ENCODE assay signal across 26 cellular contexts in genomic region chr15:83320404-83320803, GRCh38. TPM values are rescaled to one million over a fixed set of nuclear protein-coding genes. Genes with fewer than 3 reads are reported as not detected.
A peak's percentile ranks its signal among the peaks of the same experiment; 100 is the strongest.
DNase-seq lines count a peak whose midpoint lies in the region; ATAC-seq, FAIRE-seq and TF ChIP-seq lines count a peak whose summit lies in the region.
"Had no signal": no experiment of that assay in that cellular context is flagged by ENCODE, and none has a peak within 500 bp of the region (broad histone marks: within the 10 kb centered on the region; RNA-seq: fewer than 3 reads in every experiment).

No MANE protein-coding gene starts in this region.

- peak overlapping the region; percentile 39 for H3K4me2 ChIP-seq in A549
- H3K4me2 ChIP-seq: BLaER1 had no signal

- peaks cover 37% of the 10 kb centered on the region for H3K4me1 Mint-ChIP-seq in osteocyte (ENCODE audit: unreplicated experiment)
- H3K4me1 Mint-ChIP-seq: activated CD4-positive, alpha-beta T cell treated with anti-CD3 and anti-CD28 coated beads for 36 hours; activated naive CD8-positive, alpha-beta T cell treated with anti-CD3 and anti-CD28 coated beads, Interleukin-2, amount 10 ng/mL, durations not matched to agents 7 days and 5 days; T-cell had no signal

- DNase-seq in A549 (ENCODE audit: low read depth in 1 of 2, low spot score in 1 of 2) (peak in 1 of 2 experiments; percentile 42), HTR-8/SVneo (ENCODE audit: insufficient read length, low spot score) (no peak), bronchial epithelial cell (ENCODE audit: low read depth) (peak; percentile 67), glomerular visceral epithelial cell (ENCODE audit: extremely low spot score) (peak; percentile 66), osteocyte (ENCODE audit: extremely low spot score, unreplicated experiment) (no peak)
- DNase-seq: activated CD4-positive, alpha-beta T cell treated with anti-CD3 and anti-CD28 coated beads for 36 hours; activated naive CD8-positive, alpha-beta T cell treated with anti-CD3 and anti-CD28 coated beads, Interleukin-2, amount 10 ng/mL, durations not matched to agents 7 days and 5 days; glutamatergic neuron; KBM-7; left lung; NCI-H1930; NCI-H2227 treated with DMSO at 0.1 percent for 48 hours; occipital lobe; right cardiac atrium; SIG-M5; stimulated activated CD4-positive, alpha-beta T cell treated with anti-CD3 and anti-CD28 coated beads, Interleukin-15, amount 100 ng/mL, for 24 hours; substantia nigra; T-cell; uterus had no signal

- H3K9me3 ChIP-seq in A549: no peaks in the 10 kb centered on the region
- H3K9me3 ChIP-seq: BLaER1, left lung, uterus had no signal

- CTCF ChIA-PET in A549 (lab: Yijun Ruan, JAX): interaction anchor here (3.2 kb wide), 1 partner anchor 72 kb away, joined by 13 read pairs; no protein-coding TSS in a partner anchor

- WGBS in A549 (ENCODE audit: missing lambda C conversion rate): 58% methylated on average over 4 of the region's 4 CpGs

- no peak overlapping the region for H3K4me3 Mint-ChIP-seq in osteocyte (ENCODE audit: unreplicated experiment)
- H3K4me3 Mint-ChIP-seq: activated CD4-positive, alpha-beta T cell treated with anti-CD3 and anti-CD28 coated beads for 36 hours; activated naive CD8-positive, alpha-beta T cell treated with anti-CD3 and anti-CD28 coated beads, Interleukin-2, amount 10 ng/mL, durations not matched to agents 7 days and 5 days; HFFc6; T-cell had no signal

- no peaks in the 10 kb centered on the region for H3K36me3 Mint-ChIP-seq in osteocyte (ENCODE audit: unreplicated experiment)
- H3K36me3 Mint-ChIP-seq: activated naive CD8-positive, alpha-beta T cell treated with anti-CD3 and anti-CD28 coated beads, Interleukin-2, amount 10 ng/mL, durations not matched to agents 7 days and 5 days; T-cell had no signal

- H3K4me1 ChIP-seq in A549: peaks cover 34% of the 10 kb centered on the region
- H3K4me1 ChIP-seq: left lung, uterus had no signal

- H3K27ac ChIP-seq in A549: peak overlapping the region; percentile 31 to 36; a peak in 5 of 6 replicates
- H3K27ac ChIP-seq: BLaER1, cardiac muscle cell, left lung, uterus had no signal

- TF ChIP-seq CTCF in A549 (IDR thresholded peaks at IDR 0.05): no peak
- no peak for TF ChIP-seq CTCF in bronchial epithelial cell (IDR thresholded peaks at IDR 0.05; ENCODE audit: insufficient read depth, low read length, severe bottlenecking)
- TF ChIP-seq CTCF in osteocyte (IDR thresholded peaks at IDR 0.05): no peak

- no peak overlapping the region for H3K27ac Mint-ChIP-seq in osteocyte (ENCODE audit: unreplicated experiment)
- H3K27ac Mint-ChIP-seq: activated CD4-positive, alpha-beta T cell treated with anti-CD3 and anti-CD28 coated beads for 36 hours; activated naive CD8-positive, alpha-beta T cell treated with anti-CD3 and anti-CD28 coated beads, Interleukin-2, amount 10 ng/mL, durations not matched to agents 7 days and 5 days; HFFc6; T-cell had no signal

- TF ChIP-seq POLR2A in A549 (IDR thresholded peaks at IDR 0.05; ENCODE audit: low read length): no peak

- no peak for TF ChIP-seq RAD21 in A549 (conservative IDR thresholded peaks at IDR 0.05 in 1 of 2, IDR thresholded peaks at IDR 0.05 in 1 of 2)

- peak; percentile 46 for FAIRE-seq in A549 (lab: Jason Lieb, UNC)
- FAIRE-seq in HTR-8/SVneo (lab: Jason Lieb, UNC): peak; percentile 57
- peak; percentile 13 for FAIRE-seq in bronchial epithelial cell (lab: Jason Lieb, UNC)
- FAIRE-seq: GM18507 had no signal

- H3K36me3 ChIP-seq in bronchial epithelial cell (ENCODE audit: control insufficient read depth, insufficient read depth, low read length): no peaks in the 10 kb centered on the region
- H3K36me3 ChIP-seq: BLaER1, cardiac muscle cell, left lung, uterus had no signal

- no peaks in the 10 kb centered on the region for H3K9me3 Mint-ChIP-seq in osteocyte (ENCODE audit: unreplicated experiment)
- H3K9me3 Mint-ChIP-seq: activated naive CD8-positive, alpha-beta T cell treated with anti-CD3 and anti-CD28 coated beads, Interleukin-2, amount 10 ng/mL, durations not matched to agents 7 days and 5 days; HFFc6; T-cell had no signal

- H3K27me3 Mint-ChIP-seq in osteocyte (ENCODE audit: unreplicated experiment): no peaks in the 10 kb centered on the region

- no peaks in the 10 kb centered on the region for H3K27me3 ChIP-seq in bronchial epithelial cell (ENCODE audit: control insufficient read depth, insufficient read depth, low read length)
- H3K27me3 ChIP-seq: BLaER1, cardiac muscle cell, left lung, uterus had no signal

- H3K4me3 ChIP-seq in A549: no peak overlapping the region
- no peak overlapping the region for H3K4me3 ChIP-seq in bronchial epithelial cell (ENCODE audit: low read depth, low read length)
- H3K4me3 ChIP-seq: BLaER1, cardiac muscle cell, left lung, uterus had no signal

- no peak for TF ChIP-seq EP300 in A549 (IDR thresholded peaks at IDR 0.05)

- POLR2A ChIA-PET in A549 (lab: Yijun Ruan, JAX): no interaction called here

- ATAC-seq in A549 (no peak), GM21737 (IDR thresholded peaks at IDR 0.05; ENCODE audit: unreplicated experiment) (no peak), HG03108 (IDR thresholded peaks at IDR 0.05; ENCODE audit: unreplicated experiment) (no peak), GM21619 (IDR thresholded peaks at IDR 0.05; ENCODE audit: unreplicated experiment) (no peak)
- ATAC-seq: activated CD4-positive, alpha-beta T cell treated with anti-CD3 and anti-CD28 coated beads for 36 hours; left lung; right cardiac atrium; T-cell had no signal

TF ChIP-seq in A549, 52 proteins besides CTCF, POLR2A, EP300 and RAD21:
- TF ChIP-seq BCL3 (IDR thresholded peaks at IDR 0.05) (no peak), CHD2 (IDR thresholded peaks at IDR 0.05; ENCODE audit: low read length, partially characterized antibody) (no peak), PHF8 (IDR thresholded peaks at IDR 0.05; ENCODE audit: borderline replicate concordance, low read depth) (no peak), CBX8 (IDR thresholded peaks at IDR 0.05) (no peak), KDM1A (IDR thresholded peaks at IDR 0.05; ENCODE audit: low read depth) (no peak), CEBPB (IDR thresholded peaks at IDR 0.05) (peak in 1 of 2 experiments; percentile 59; a peak in 1 of 4 replicates), RARB (CRISPR knock-in tag; IDR thresholded peaks at IDR 0.05) (no peak), HES2 (IDR thresholded peaks at IDR 0.05) (no peak)

RNA-seq across cellular contexts. Expression of gene BNC1, which starts 35.9 kb away (rescaled TPM):
- 0.34 and 0.44 TPM in 2 replicates for polyA plus RNA-seq in A549 (2011; rRNA removed)
- 0.21 and 0.32 TPM in 2 replicates for polyA plus RNA-seq in A549 (2012; cell fraction: cytosol; rRNA removed)
- 0.40 and 0.43 TPM in 2 replicates for polyA plus RNA-seq in A549 (2012; cell fraction: nucleus; rRNA removed)
- polyA plus RNA-seq in A549 (2017; fragmentation: RNase III; extraction: RNeasy Plus Mini Kit Qiagen cat#74134 plus additional on column Dnase treatment): 0.22 to 0.43 TPM (median 0.28 TPM) in 3 replicates
- polyA minus RNA-seq in A549 (2011; rRNA and poly(A)+ RNA removed): 0.78 and 1.3 TPM in 2 replicates
- total RNA-seq in bronchial epithelial cell: 37.6 and 74.2 TPM in 2 replicates
- total RNA-seq in osteocyte: 3.2 TPM in 2 replicates
- total RNA-seq: activated CD4-positive, alpha-beta T cell treated with anti-CD3 and anti-CD28 coated beads for 36 hours; activated naive CD8-positive, alpha-beta T cell treated with anti-CD3 and anti-CD28 coated beads, Interleukin-2, amount 10 ng/mL, durations not matched to agents 7 days and 5 days; T-cell had no signal

Comparison
In these comparisons a context has a peak if more than half of its experiments do, and no peak if none do; other contexts are left out.
1. DNase-seq: peak in bronchial epithelial cell (single experiment) and glomerular visceral epithelial cell (single experiment); none in HTR-8/SVneo (single experiment) and osteocyte (single experiment).